15 cellular contexts compared by ENCODE assay signal in the genomic region with DNA sequence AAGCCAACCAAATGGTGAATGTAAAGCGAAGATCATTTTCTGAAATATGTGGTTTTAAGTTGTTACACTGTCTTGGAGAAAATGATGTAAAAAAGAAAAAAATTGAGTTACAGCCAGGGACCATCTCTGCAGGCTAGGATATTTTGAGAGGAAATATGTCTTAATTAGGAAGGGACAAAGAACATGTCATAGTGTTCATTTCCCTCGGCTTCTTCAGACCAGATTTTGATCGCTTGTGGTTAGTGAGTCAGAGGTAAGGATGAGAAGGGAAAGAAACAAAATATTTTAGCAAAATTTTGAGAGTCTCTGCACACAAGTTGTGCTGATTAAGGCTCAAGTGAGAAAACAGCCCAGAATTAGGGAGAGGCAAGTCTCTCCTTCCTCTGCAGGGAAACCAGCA. TPM values are rescaled to one million over a fixed set of nuclear protein-coding genes. Genes with fewer than 3 reads are reported as not detected.
A peak's percentile ranks its signal among the peaks of the same experiment; 100 is the strongest.
DNase-seq lines count a peak whose midpoint lies in the region.
"Had no signal": no experiment of that assay in that cellular context is flagged by ENCODE, and none has a peak within 500 bp of the region (broad histone marks: within the 10 kb centered on the region; RNA-seq: fewer than 3 reads in every experiment).

No MANE protein-coding gene starts in this region.

- DNase-seq in EH (ENCODE audit: low read depth) (peak; percentile 93), Kasumi-1 (lab: John Stamatoyannopoulos, UW) (peak; percentile 55 to 68), amniotic epithelial cell (ENCODE audit: low read depth) (peak; percentile 6), myocyte (ENCODE audit: low read depth) (peak; percentile 66), ACHN (no peak), HuH-7.5 (ENCODE audit: low spot score) (no peak), anterior cingulate cortex (lab: John Stamatoyannopoulos, UW) (no peak)
- DNase-seq: activated CD4-positive, alpha-beta T cell treated with anti-CD3 and anti-CD28 coated beads, Interleukin-2, amount 50 U/mL, for 1 hour; activated effector memory CD4-positive, alpha-beta T cell treated with anti-CD3 and anti-CD28 coated beads, Interleukin-2, amount 50 U/mL, for 16 hours; caudate nucleus; hypothalamus; NCI-H2171; PC-9; substantia nigra had no signal

- in situ Hi-C loops in ACHN (cut with HindIII; ENCODE audit: low pct_ligation_motif_present, low pct_unique_long_range_greater_than_20kb, low sequenced_read_pairs): no loop called here

RNA-seq across cellular contexts. Expression of gene C1QTNF7, which starts 58.9 kb away (rescaled TPM):
- total RNA-seq in myocyte: not detected in 2 replicates
- 0.05 TPM for polyA plus RNA-seq in myocyte (2012)
- total RNA-seq: PC-9; T-helper 1 cell treated with Interleukin-12 subunit alpha and Interleukin-12 subunit beta and Interleukin-4 antibody, amounts not matched to agents 30 ng/mL and 1 ng/mL, for 36 hours had no signal

Comparison
In these comparisons a context has a peak if more than half of its experiments do, and no peak if none do; other contexts are left out.
1. DNase-seq: peak in EH (single experiment), Kasumi-1 (2 of 2), amniotic epithelial cell (single experiment) and myocyte (single experiment); none in ACHN (single experiment), HuH-7.5 (single experiment) and anterior cingulate cortex (0 of 58).